ENCODE assay signal across 8 cellular contexts in the genomic region with DNA sequence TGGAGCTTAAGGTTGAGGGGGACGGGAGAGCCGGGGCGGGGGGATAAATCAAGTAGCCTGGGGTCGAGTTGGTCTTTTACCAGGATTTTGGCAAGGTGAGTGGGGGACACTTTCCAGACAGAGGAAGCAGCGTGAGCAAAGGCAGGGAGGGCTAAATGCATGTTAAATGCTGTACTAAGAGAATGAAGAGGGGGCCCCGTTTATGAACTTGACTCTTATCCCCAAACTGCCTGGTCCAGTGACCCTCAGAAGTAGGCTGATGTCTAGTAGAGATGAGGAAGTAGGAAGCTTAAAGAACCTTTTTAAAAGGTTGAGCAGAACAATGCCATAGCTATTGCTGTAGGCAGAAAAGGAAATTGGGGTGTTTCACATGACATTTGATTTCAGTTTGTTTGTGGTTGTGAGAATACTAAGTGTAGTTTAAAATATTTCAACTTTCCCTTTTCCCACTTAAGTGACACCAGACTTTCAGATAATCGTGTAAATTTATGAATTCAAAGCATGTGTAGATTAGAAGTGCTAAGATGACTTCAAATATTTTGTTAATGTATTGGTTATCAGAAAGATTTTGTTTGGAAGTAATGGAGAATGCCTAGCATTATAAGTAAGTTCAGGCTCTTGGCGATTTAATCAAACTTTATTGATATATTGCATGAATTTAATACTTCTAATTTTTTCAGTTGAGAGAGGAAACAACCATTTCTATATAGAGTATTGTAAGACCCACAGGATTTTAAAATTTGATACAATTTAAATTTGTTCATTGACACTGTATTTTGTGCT. TPM values are rescaled to one million over a fixed set of nuclear protein-coding genes. Genes with fewer than 3 reads are reported as not detected.
DNase-seq lines count a peak whose midpoint lies in the region; ATAC-seq, FAIRE-seq and TF ChIP-seq lines count a peak whose summit lies in the region.

No MANE protein-coding gene starts in this region.

- peak; percentile 28 for DNase-seq in GM13977 (ENCODE audit: low spot score)
- peak in 3 of 5 donors; percentile 4 to 38 (median 21) for DNase-seq in T-helper 1 cell
- peak; percentile 75 for DNase-seq in endothelial cell of umbilical vein (ENCODE audit: low read depth, low spot score)
- no peak for DNase-seq in neuronal stem cell (ENCODE audit: low spot score)
- no peak for DNase-seq in posterior vena cava (ENCODE audit: low spot score)
- DNase-seq in NCI-H2196 treated with DMSO at 0.1 percent for 48 hours (lab: John Stamatoyannopoulos, UW; ENCODE audit: unreplicated experiment): no peak

- intact Hi-C loops in endothelial cell of umbilical vein (cut with micrococcal nuclease): loop anchor here (5.0 kb wide), 5 partner anchors 114 to 654 kb away; partner anchors contain the start of genes PEX13, PUS10, SANBR and XPO1
- intact Hi-C loops in posterior vena cava (cut with DNase I): no loop called here

- ATAC-seq in HG03378 (IDR thresholded peaks at IDR 0.05; ENCODE audit: unreplicated experiment): peak; percentile 39

- H3K4me2 ChIP-seq in endothelial cell of umbilical vein (ENCODE audit: insufficient read depth, low read length): peak overlapping the region; percentile 100
- peak overlapping the region; percentile 33 for H3K4me2 ChIP-seq in neuronal stem cell (ENCODE audit: insufficient read depth, low read length, poor library complexity, severe bottlenecking)

- no peak overlapping the region for H2BK120ac ChIP-seq in neuronal stem cell (ENCODE audit: low read depth, low read length)

- H3K4me3 ChIP-seq in ACC112 (ENCODE audit: low read depth, low read length) (peak overlapping the region; percentile 95), endothelial cell of umbilical vein (replicated peaks in 1 of 3; ENCODE audit: insufficient read depth in 1 of 3, low read depth in 1 of 3, low read length in 3 of 3) (peak overlapping the region; percentile 94 to 99 (median 98)), neuronal stem cell (ENCODE audit: low read length in 2 of 2) (peak overlapping the region in 1 of 2 donors; percentile 90)

- BruUV-seq in endothelial cell of umbilical vein (replicated peaks; lab: Mats Ljungman, UMichigan): no TSS peak

- H3K4ac ChIP-seq in neuronal stem cell (ENCODE audit: low read length): no peak overlapping the region

- no peak for TF ChIP-seq CTCF in GM13977 (IDR thresholded peaks at IDR 0.05; ENCODE audit: extremely low read depth, insufficient read depth, missing control alignments)
- TF ChIP-seq CTCF in endothelial cell of umbilical vein (IDR thresholded peaks at IDR 0.05; ENCODE audit: extremely low read depth in 1 of 2, insufficient read depth in 1 of 2, low read depth in 1 of 2, low read length in 2 of 2): no peak

- H2BK12ac ChIP-seq in neuronal stem cell (ENCODE audit: low read length): no peak overlapping the region

- H2AK5ac ChIP-seq in neuronal stem cell (ENCODE audit: low read depth, low read length): no peak overlapping the region

- H4K8ac ChIP-seq in neuronal stem cell (ENCODE audit: low read depth, low read length): no peak overlapping the region

- H3K14ac ChIP-seq in neuronal stem cell (ENCODE audit: low read length): no peak overlapping the region

- H3K79me2 ChIP-seq in ACC112 (ENCODE audit: control insufficient read depth, insufficient read depth, low read length, unreplicated experiment) (peaks cover 57% of the 10 kb centered on the region), endothelial cell of umbilical vein (ENCODE audit: control insufficient read depth, insufficient read depth, low read length) (peaks cover 39% of the 10 kb centered on the region)

- no peaks in the 10 kb centered on the region for H3K9me1 ChIP-seq in endothelial cell of umbilical vein (replicated peaks; ENCODE audit: control insufficient read depth, extremely low read depth, insufficient read depth, low read length)

- H3K18ac ChIP-seq in neuronal stem cell (ENCODE audit: low read length): no peak overlapping the region

- no peaks in the 10 kb centered on the region for H4K20me1 ChIP-seq in endothelial cell of umbilical vein (replicated peaks; ENCODE audit: control insufficient read depth, extremely low read depth, insufficient read depth, low read length)

- dilution Hi-C loops in endothelial cell of umbilical vein (cut with MboI; ENCODE audit: extremely low pct_ligation_motif_present, low sequenced_read_pairs): no loop called here

- H2AFZ ChIP-seq in ACC112 (ENCODE audit: low read length, unreplicated experiment): peak overlapping the region; percentile 0
- H2AFZ ChIP-seq in endothelial cell of umbilical vein (ENCODE audit: low read depth, low read length): peak overlapping the region; percentile 45
- H2AFZ ChIP-seq in neuronal stem cell (ENCODE audit: low read length): peak overlapping the region; percentile 99

- no peak overlapping the region for H2BK5ac ChIP-seq in neuronal stem cell (ENCODE audit: low read length)

- WGBS in neuronal stem cell (ENCODE audit: extremely low coverage in 2 of 2, insufficient read length in 2 of 2, insufficient replicate concordance in 1 of 2), 2 donors: no CpG with 5 or more reads among the region's 8 CpGs

- POLR2A ChIA-PET in endothelial cell of umbilical vein (lab: Charles Lee): no interaction called here

- H3K36me3 ChIP-seq in ACC112 (ENCODE audit: insufficient read depth, low read length): no peaks in the 10 kb centered on the region
- no peaks in the 10 kb centered on the region for H3K36me3 ChIP-seq in endothelial cell of umbilical vein (ENCODE audit: control insufficient read depth in 2 of 2, extremely low read depth in 1 of 2, insufficient read depth in 2 of 2, low read length in 2 of 2)
- no peaks in the 10 kb centered on the region for H3K36me3 ChIP-seq in neuronal stem cell (replicated peaks in 1 of 2; ENCODE audit: control insufficient read depth in 2 of 2, insufficient read depth in 2 of 2, low read length in 2 of 2)

- H3K27ac ChIP-seq in ACC112 (ENCODE audit: low read depth, low read length) (peak overlapping the region; percentile 88), endothelial cell of umbilical vein (ENCODE audit: insufficient read depth, low read depth, low read length) (peak overlapping the region; percentile 94), neuronal stem cell (replicated peaks; ENCODE audit: low read length) (no peak overlapping the region)

- peaks cover 3% of the 10 kb centered on the region for H3K79me1 ChIP-seq in neuronal stem cell (ENCODE audit: low read depth, low read length)

- H3K27me3 ChIP-seq in ACC112 (ENCODE audit: insufficient read depth, low read length) (no peaks in the 10 kb centered on the region), endothelial cell of umbilical vein (ENCODE audit: control insufficient read depth in 2 of 2, insufficient read depth in 2 of 2, low read length in 2 of 2) (no peaks in the 10 kb centered on the region), neuronal stem cell (ENCODE audit: control insufficient read depth in 3 of 3, insufficient read depth in 3 of 3, low read depth in 1 of 3, low read length in 3 of 3) (no peaks in the 10 kb centered on the region)

- H2BK15ac ChIP-seq in neuronal stem cell (ENCODE audit: low read length): no peak overlapping the region

- H4K91ac ChIP-seq in neuronal stem cell (ENCODE audit: low read depth, low read length, poor library complexity): no peak overlapping the region

- H3K9ac ChIP-seq in endothelial cell of umbilical vein (replicated peaks; ENCODE audit: extremely low read depth, insufficient read depth, low read length) (peak overlapping the region; percentile 87), neuronal stem cell (ENCODE audit: low read depth, low read length, poor library complexity) (no peak overlapping the region)

- H3K4me1 ChIP-seq in ACC112 (ENCODE audit: control insufficient read depth, insufficient read depth, low read length, unreplicated experiment) (peaks cover 15% of the 10 kb centered on the region), endothelial cell of umbilical vein (ENCODE audit: control insufficient read depth, extremely low read depth, insufficient read depth, low read length) (peaks cover 46% of the 10 kb centered on the region), neuronal stem cell (ENCODE audit: control insufficient read depth in 2 of 2, insufficient read depth in 1 of 2, low read depth in 1 of 2, low read length in 2 of 2) (peaks cover 4 to 8% of the 10 kb centered on the region in 2 donors)

- CTCF ChIA-PET in endothelial cell of umbilical vein (lab: Charles Lee): interaction anchor here (1.1 to 2.9 kb wide), 4 partner anchors 83 to 128 kb away, joined by 3 to 19 read pairs (median 3); no protein-coding TSS in a partner anchor

- in situ Hi-C loops in GM13977 (cut with MboI; ENCODE audit: low pct_unique_long_range_greater_than_20kb, low sequenced_read_pairs, unreplicated experiment): no loop called here

- H3K23ac ChIP-seq in neuronal stem cell (ENCODE audit: low read depth, low read length, poor library complexity): no peak overlapping the region

- no peaks in the 10 kb centered on the region for H3K9me3 ChIP-seq in endothelial cell of umbilical vein (replicated peaks; ENCODE audit: control insufficient read depth, insufficient read depth, low read length)
- no peaks in the 10 kb centered on the region for H3K9me3 ChIP-seq in neuronal stem cell (replicated peaks in 1 of 2; ENCODE audit: control insufficient read depth in 2 of 2, insufficient read depth in 1 of 2, low read depth in 1 of 2, low read length in 2 of 2)

- no peak for TF ChIP-seq POLR2A in endothelial cell of umbilical vein (IDR thresholded peaks at IDR 0.05; ENCODE audit: low read depth, low read length)

- FAIRE-seq in endothelial cell of umbilical vein (lab: Jason Lieb, UNC): no peak

TF ChIP-seq in endothelial cell of umbilical vein, 7 proteins besides CTCF, POLR2A, EP300 and RAD21:
- no peak for TF ChIP-seq JUN (IDR thresholded peaks at IDR 0.05; ENCODE audit: borderline replicate concordance, insufficient read depth, insufficient read length, low read depth)

RNA-seq across cellular contexts. Expression of gene REL, which starts 1.8 kb away (rescaled TPM):
- total RNA-seq in endothelial cell of umbilical vein (11.7 and 12.8 TPM in 2 replicates), posterior vena cava (10 to 100 TPM; 14.3 to 15.1 TPM)
- 2.4 and 3.5 TPM in 2 replicates for polyA plus RNA-seq in endothelial cell of umbilical vein
- polyA plus RNA-seq in endothelial cell of umbilical vein (2011; cell fraction: cytosol; rRNA removed): 2.9 and 3.2 TPM in 2 replicates
- polyA plus RNA-seq in endothelial cell of umbilical vein (2011; cell fraction: nucleus; rRNA removed): 8.0 and 8.8 TPM in 2 replicates
- 6.1 and 7.3 TPM in 2 replicates for polyA plus RNA-seq in endothelial cell of umbilical vein (2012)
- polyA minus RNA-seq in endothelial cell of umbilical vein: 14.0 and 14.1 TPM in 2 replicates
- polyA minus RNA-seq in endothelial cell of umbilical vein (2011; cell fraction: cytosol; rRNA and poly(A)+ RNA removed): 10.2 TPM
- 16.5 and 21.4 TPM in 2 replicates for polyA minus RNA-seq in endothelial cell of umbilical vein (2011; cell fraction: nucleus; rRNA and poly(A)+ RNA removed)
- 4.8 TPM for polyA plus RNA-seq in neuronal stem cell (2013, experiment 1 of 2)
- 5.2 TPM for polyA plus RNA-seq in neuronal stem cell (2013, experiment 2 of 2)

Comparison
In these comparisons a context has a peak if more than half of its experiments do, and no peak if none do; other contexts are left out.
1. H2AFZ ChIP-seq: peak in every context shown above with its lines; median percentile 99 in neuronal stem cell; 45 in endothelial cell of umbilical vein; 0 in ACC112.
2. DNase-seq: peak in GM13977 (single experiment), T-helper 1 cell (3 of 5) and endothelial cell of umbilical vein (single experiment); none in neuronal stem cell (single experiment), posterior vena cava (single experiment) and NCI-H2196 treated with DMSO at 0.1 percent for 48 hours (single experiment).